Comparison of ENCODE assay signal across 18 cellular contexts in the genomic region with DNA sequence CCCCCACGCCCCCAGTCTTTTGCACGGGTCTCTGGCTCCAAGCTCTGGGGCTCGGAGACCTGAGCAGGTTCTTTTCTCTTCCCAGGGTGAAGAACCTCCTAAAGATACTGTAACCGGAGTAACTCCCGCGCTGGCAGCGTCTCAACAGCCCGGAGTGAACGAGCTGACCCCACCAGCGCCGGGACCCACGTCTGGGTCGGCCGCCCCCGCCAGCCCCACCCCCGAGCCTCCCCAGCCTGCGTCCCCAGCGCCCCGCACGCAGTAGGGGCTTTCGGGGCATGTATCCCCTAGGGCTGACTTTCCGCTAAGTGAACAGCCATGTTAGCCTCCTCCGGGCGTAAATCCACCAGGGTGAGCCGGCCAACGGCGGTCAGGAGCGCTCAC. TPM values are rescaled to one million over a fixed set of nuclear protein-coding genes. Genes with fewer than 3 reads are reported as not detected.
DNase-seq lines count a peak whose midpoint lies in the region; ATAC-seq and TF ChIP-seq lines count a peak whose summit lies in the region.
"Had no signal": no experiment of that assay in that cellular context is flagged by ENCODE, and none has a peak within 500 bp of the region (broad histone marks: within the 10 kb centered on the region; RNA-seq: fewer than 3 reads in every experiment).

No MANE protein-coding gene starts in this region.

- in situ Hi-C loops in astrocyte of the cerebellum (cut with HindIII; ENCODE audit: low sequenced_read_pairs) (no loop called here), GM23248 (cut with MboI) (no loop called here)

- no peaks in the 10 kb centered on the region for H3K79me2 ChIP-seq in GM23248 (ENCODE audit: insufficient read depth)

- TF ChIP-seq CTCF in astrocyte of the cerebellum (IDR thresholded peaks at IDR 0.05; ENCODE audit: low read depth, low read length, missing control alignments) (no peak), testis (IDR thresholded peaks at IDR 0.05) (no peak)

- peak; percentile 54 for DNase-seq in NCI-H2171 treated with DMSO at 0.1 percent for 48 hours (lab: John Stamatoyannopoulos, UW)
- no peak for DNase-seq in NCI-H2171 (lab: John Stamatoyannopoulos, UW)
- DNase-seq in astrocyte of the cerebellum (ENCODE audit: low read depth), result no peak
- DNase-seq in testis, result no peak
- no peak for DNase-seq in GM23248
- no peak for DNase-seq in SIG-M5 (lab: John Stamatoyannopoulos, UW)
- DNase-seq: 8988T; activated CD4-positive, CD25-positive, alpha-beta regulatory T cell; effector CD8-positive, alpha-beta T cell; KG1; NCI-H446; stimulated activated CD4-positive, alpha-beta T cell treated with anti-CD3 and anti-CD28 coated beads, Interleukin-12 subunit alpha, Interleukin-12 subunit beta, amount 100 ng/mL, for 4 hours had no signal

- H3K4me3 ChIP-seq in astrocyte of the cerebellum (ENCODE audit: low read depth, low read length) (peak overlapping the region; percentile 36), iPS-20b (ENCODE audit: low read length) (peak overlapping the region; percentile 65), testis (peak overlapping the region; percentile 36 to 59), GM23248 (no peak overlapping the region)

- no peak overlapping the region for H3K4me2 ChIP-seq in GM23248 (ENCODE audit: unreplicated experiment)

- intact Hi-C loops in testis (cut with DNase I; ENCODE audit: low total_unique reads), result no loop called here

- no peaks in the 10 kb centered on the region for H3K9me2 ChIP-seq in GM23248 (ENCODE audit: insufficient read depth)

- H3K4me1 ChIP-seq in iPS-20b (ENCODE audit: insufficient read depth, low read length), result no peaks in the 10 kb centered on the region
- H3K4me1 ChIP-seq in testis, result peaks cover 7% of the 10 kb centered on the region
- H3K4me1 ChIP-seq in GM23248 (ENCODE audit: insufficient read depth), result no peaks in the 10 kb centered on the region
- H3K4me1 ChIP-seq: foreskin keratinocyte had no signal

- no peak overlapping the region for H3K27ac ChIP-seq in iPS-20b (ENCODE audit: low read length)
- H3K27ac ChIP-seq in testis, result no peak overlapping the region
- no peak overlapping the region for H3K27ac ChIP-seq in GM23248
- H3K27ac ChIP-seq: foreskin keratinocyte had no signal

- 3 to 4% methylated on average over 5 to 21 of the region's 28 CpGs for WGBS in testis, 2 donors
- 4 to 5% methylated on average over 25 of the region's 28 CpGs for WGBS in GM23248 (ENCODE audit: low coverage in 1 of 2, low lambda C conversion rate in 2 of 2, missing lambda C conversion rate in 2 of 2), 2 experiments

- H3K27me3 ChIP-seq in iPS-20b (ENCODE audit: insufficient read depth, low read length), result peaks cover 58% of the 10 kb centered on the region
- H3K27me3 ChIP-seq in testis, result no peaks in the 10 kb centered on the region
- H3K27me3 ChIP-seq in GM23248 (replicated peaks; ENCODE audit: insufficient read depth), result peaks cover 59% of the 10 kb centered on the region

- H3K9me3 ChIP-seq in iPS-20b (ENCODE audit: insufficient read depth, low read depth, low read length) (no peaks in the 10 kb centered on the region), testis (no peaks in the 10 kb centered on the region), GM23248 (ENCODE audit: low read depth) (no peaks in the 10 kb centered on the region)

- H3F3A ChIP-seq in GM23248 (ENCODE audit: insufficient read depth), result no peaks in the 10 kb centered on the region

- no peak overlapping the region for H3K9ac ChIP-seq in iPS-20b (ENCODE audit: low read depth, low read length)
- H3K9ac ChIP-seq in GM23248, result no peak overlapping the region

- no peak overlapping the region for H2AFZ ChIP-seq in GM23248

- no peaks in the 10 kb centered on the region for H4K20me1 ChIP-seq in GM23248 (ENCODE audit: insufficient read depth)

- H3K36me3 ChIP-seq in iPS-20b (ENCODE audit: insufficient read depth, low read depth, low read length) (no peaks in the 10 kb centered on the region), testis (ENCODE audit: low read depth, missing control alignments) (no peaks in the 10 kb centered on the region), GM23248 (ENCODE audit: low read depth) (no peaks in the 10 kb centered on the region)

- no peak for TF ChIP-seq POLR2A in testis (IDR thresholded peaks at IDR 0.05)

- ATAC-seq in GM18519 (IDR thresholded peaks at IDR 0.05; ENCODE audit: low FRiP score, unreplicated experiment), result no peak
- ATAC-seq: Panc1 had no signal

RNA-seq across cellular contexts. Expression of gene SLC35F4, which starts 0.8 kb away (rescaled TPM):
- 1 to 10 TPM in 1 of 2 donors, under 1 TPM in 1; 0.50 to 2.3 TPM for total RNA-seq in testis
- 2.8 TPM for polyA plus RNA-seq in testis (ENCODE audit: insufficient read depth, low read depth, low replicate concordance)
- total RNA-seq in GM23248 (2014; rRNA removed; shearing (Covaris generic)), result not detected in 2 replicates
- not detected in 2 replicates for polyA plus RNA-seq in GM23248 (2016; fragmentation: Nextera tagmentation; extraction: Ambion mirVana)
- total RNA-seq: Daoy, foreskin keratinocyte had no signal
- polyA plus RNA-seq: CD14-positive monocyte, foreskin keratinocyte had no signal
